In genomic region chr12:4151362-4152121, GRCh38 we compare ENCODE assay signal across 21 cellular contexts.
A peak's percentile ranks its signal among the peaks of the same experiment; 100 is the strongest.
DNase-seq lines count a peak whose midpoint lies in the region; TF ChIP-seq lines count a peak whose summit lies in the region.
"Had no signal": no experiment of that assay in that cellular context is flagged by ENCODE, and none has a peak within 500 bp of the region (broad histone marks: within the 10 kb centered on the region; RNA-seq: fewer than 3 reads in every experiment).

No MANE protein-coding gene starts in this region.

- H3K9me3 ChIP-seq in HEK293 (ENCODE audit: control insufficient read depth, insufficient read depth, low read depth, low read length) (no peaks in the 10 kb centered on the region), transverse colon (no peaks in the 10 kb centered on the region)
- H3K9me3 ChIP-seq: left ventricle myocardium inferior, ovary, right lobe of liver had no signal

- intact Hi-C loops in activated T-helper 1 cell treated with anti-CD3 and anti-CD28 coated beads, Interleukin-12 subunit alpha, Interleukin-12 subunit beta, Interleukin-2, Interleukin-4 antibody, amounts not matched to agents 30 ng/mL and 10 ng/mL and 1 ng/mL, durations not matched to agents 14 hours and 24 hours and 36 hours (cut with micrococcal nuclease): loop anchor here (1.0 to 5.0 kb wide), 4 partner anchors 9 to 356 kb away; no protein-coding TSS in a partner anchor
- intact Hi-C loops in transverse colon (cut with DNase I; ENCODE audit: low total_unique reads): no loop called here

- H3K4me3 Mint-ChIP-seq in activated T-helper 1 cell treated with anti-CD3 and anti-CD28 coated beads, Interleukin-12 subunit alpha, Interleukin-12 subunit beta, Interleukin-2, Interleukin-4 antibody, amounts not matched to agents 30 ng/mL and 10 ng/mL and 1 ng/mL, durations not matched to agents 14 hours and 24 hours and 36 hours: peak overlapping the region; percentile 31

- no peaks in the 10 kb centered on the region for H3K27me3 Mint-ChIP-seq in activated T-helper 1 cell treated with anti-CD3 and anti-CD28 coated beads, Interleukin-12 subunit alpha, Interleukin-12 subunit beta, Interleukin-2, Interleukin-4 antibody, amounts not matched to agents 30 ng/mL and 10 ng/mL and 1 ng/mL, durations not matched to agents 14 hours and 24 hours and 36 hours (ENCODE audit: insufficient read depth)

- H3K4me1 ChIP-seq in HEK293 (ENCODE audit: control insufficient read depth, insufficient read depth, low read length) (no peaks in the 10 kb centered on the region), transverse colon (peaks cover 0 to 29% (median 6%) of the 10 kb centered on the region in 4 donors)
- H3K4me1 ChIP-seq: left ventricle myocardium inferior, right lobe of liver had no signal

- no peak for TF ChIP-seq POLR2A in transverse colon (IDR thresholded peaks at IDR 0.05)

- CTCF ChIA-PET in HEK293 (lab: Yijun Ruan, JAX): no interaction called here

- WGBS in transverse colon (ENCODE audit: low coverage in 1 of 2), 2 donors: 76 to 77% methylated on average over 4 of the region's 4 CpGs

- DNase-seq in GM06990 (ENCODE audit: extremely low read depth, insufficient read length) (peak; percentile 25), mesenteric fat pad (ENCODE audit: low spot score) (peak; percentile 3), transverse colon (no peak), NCI-H1092 treated with DMSO at 0.1 percent for 48 hours (lab: John Stamatoyannopoulos, UW) (no peak), superior temporal gyrus (ENCODE audit: extremely low spot score) (no peak)
- DNase-seq in activated T-helper 1 cell treated with anti-CD3 and anti-CD28 coated beads, Interleukin-12 subunit alpha, Interleukin-12 subunit beta, Interleukin-2, Interleukin-4 antibody, amounts not matched to agents 30 ng/mL and 10 ng/mL and 1 ng/mL, durations not matched to agents 14 hours and 24 hours and 36 hours (ENCODE audit: low spot score): no peak
- DNase-seq: activated CD4-positive, alpha-beta T cell treated with anti-CD3 and anti-CD28 coated beads for 1 hour; activated T-cell treated with anti-CD3 and anti-CD28 coated beads, Interleukin-2, amount 50 U/mL, for 4 hours; AML-193; aorta; HCEC 1CT; KBM-7; left ventricle myocardium inferior; NCI-H1105 treated with DMSO at 0.1 percent for 48 hours; NCI-H524; ovary; right lobe of liver; SJCRH30; substantia nigra; T1000 had no signal

- no peak for TF ChIP-seq CTCF in GM06990 (IDR thresholded peaks at IDR 0.05; ENCODE audit: insufficient read depth, low read length, poor library complexity, severe bottlenecking)
- no peak for TF ChIP-seq CTCF in HEK293 (tag by site-specific recombination; IDR thresholded peaks at IDR 0.05)
- no peak for TF ChIP-seq CTCF in transverse colon (IDR thresholded peaks at IDR 0.05)

- in situ Hi-C loops in transverse colon (cut with MboI; ENCODE audit: low pct_ligation_motif_present in 1 of 4, low pct_unique_long_range_greater_than_20kb in 1 of 4, low sequenced_read_pairs in 3 of 4): no loop called here

- H3K36me3 ChIP-seq in GM06990 (ENCODE audit: control insufficient read depth, insufficient read depth, low read length) (no peaks in the 10 kb centered on the region), HEK293 (ENCODE audit: control insufficient read depth in 2 of 2, insufficient read depth in 1 of 2, low read length in 2 of 2) (no peaks in the 10 kb centered on the region), transverse colon (no peaks in the 10 kb centered on the region)
- H3K36me3 ChIP-seq: left ventricle myocardium inferior, ovary, right lobe of liver, SJCRH30 had no signal

- H3K27ac ChIP-seq in HEK293 (ENCODE audit: extremely low read depth, low read depth, low read length) (no peak overlapping the region), transverse colon (no peak overlapping the region)
- H3K27ac ChIP-seq: left ventricle myocardium inferior, ovary, right lobe of liver, SJCRH30 had no signal

- peaks cover 12% of the 10 kb centered on the region for H3K36me3 Mint-ChIP-seq in activated T-helper 1 cell treated with anti-CD3 and anti-CD28 coated beads, Interleukin-12 subunit alpha, Interleukin-12 subunit beta, Interleukin-2, Interleukin-4 antibody, amounts not matched to agents 30 ng/mL and 10 ng/mL and 1 ng/mL, durations not matched to agents 14 hours and 24 hours and 36 hours (ENCODE audit: low read depth)

- H3K27me3 ChIP-seq in GM06990 (replicated peaks; ENCODE audit: control insufficient read depth, insufficient read depth, low read length) (no peaks in the 10 kb centered on the region), transverse colon (no peaks in the 10 kb centered on the region)
- H3K27me3 ChIP-seq: ovary, right lobe of liver, SJCRH30 had no signal

- peaks cover 93% of the 10 kb centered on the region for H3K4me1 Mint-ChIP-seq in activated T-helper 1 cell treated with anti-CD3 and anti-CD28 coated beads, Interleukin-12 subunit alpha, Interleukin-12 subunit beta, Interleukin-2, Interleukin-4 antibody, amounts not matched to agents 30 ng/mL and 10 ng/mL and 1 ng/mL, durations not matched to agents 14 hours and 24 hours and 36 hours (ENCODE audit: low read depth)

- peak overlapping the region; percentile 94 for H3K27ac Mint-ChIP-seq in activated T-helper 1 cell treated with anti-CD3 and anti-CD28 coated beads, Interleukin-12 subunit alpha, Interleukin-12 subunit beta, Interleukin-2, Interleukin-4 antibody, amounts not matched to agents 30 ng/mL and 10 ng/mL and 1 ng/mL, durations not matched to agents 14 hours and 24 hours and 36 hours

- POLR2A ChIA-PET in HEK293 (lab: Yijun Ruan, JAX): interaction anchor here (0.6 to 1.0 kb wide), 3 partner anchors 13 to 122 kb away, joined by 3 to 5 read pairs (median 4); partner anchors contain the start of gene CCND2

- H3K4me3 ChIP-seq in GM06990 (replicated peaks; ENCODE audit: low read depth, low read length): no peak overlapping the region
- H3K4me3 ChIP-seq in HEK293 (ENCODE audit: low read depth, low read length): no peak overlapping the region
- H3K4me3 ChIP-seq in transverse colon: no peak overlapping the region
- H3K4me3 ChIP-seq: left ventricle myocardium inferior, ovary, right lobe of liver, SJCRH30 had no signal

- peaks cover 15% of the 10 kb centered on the region for H3K9me3 Mint-ChIP-seq in activated T-helper 1 cell treated with anti-CD3 and anti-CD28 coated beads, Interleukin-12 subunit alpha, Interleukin-12 subunit beta, Interleukin-2, Interleukin-4 antibody, amounts not matched to agents 30 ng/mL and 10 ng/mL and 1 ng/mL, durations not matched to agents 14 hours and 24 hours and 36 hours
- H3K9me3 Mint-ChIP-seq: activated T-cell treated with anti-CD3 and anti-CD28 coated beads, Interleukin-2, amount 50 U/mL, for 4 hours had no signal

- no peak for TF ChIP-seq EP300 in transverse colon (IDR thresholded peaks at IDR 0.05; ENCODE audit: low read depth)

TF ChIP-seq in HEK293, 187 proteins besides CTCF, POLR2A, EP300 and RAD21:
- TF ChIP-seq ZNF366 (tag by site-specific recombination; conservative IDR thresholded peaks at IDR 0.05) (peak; percentile 45; the same call in 1 of the 2 replicates), KLF1 (tag by site-specific recombination; IDR thresholded peaks at IDR 0.05) (no peak), ZNF664 (tag by site-specific recombination; IDR thresholded peaks at IDR 0.05) (peak; percentile 64; the same call in 1 of the 2 replicates)

Comparison
In these comparisons a context has a peak if more than half of its experiments do, and no peak if none do; other contexts are left out.
1. DNase-seq: peak in GM06990 (single experiment) and mesenteric fat pad (single experiment); none in activated T-helper 1 cell treated with anti-CD3 and anti-CD28 coated beads, Interleukin-12 subunit alpha, Interleukin-12 subunit beta, Interleukin-2, Interleukin-4 antibody, amounts not matched to agents 30 ng/mL and 10 ng/mL and 1 ng/mL, durations not matched to agents 14 hours and 24 hours and 36 hours (single experiment), transverse colon (single experiment), NCI-H1092 treated with DMSO at 0.1 percent for 48 hours (single experiment) and superior temporal gyrus (single experiment).